In the genomic region with DNA sequence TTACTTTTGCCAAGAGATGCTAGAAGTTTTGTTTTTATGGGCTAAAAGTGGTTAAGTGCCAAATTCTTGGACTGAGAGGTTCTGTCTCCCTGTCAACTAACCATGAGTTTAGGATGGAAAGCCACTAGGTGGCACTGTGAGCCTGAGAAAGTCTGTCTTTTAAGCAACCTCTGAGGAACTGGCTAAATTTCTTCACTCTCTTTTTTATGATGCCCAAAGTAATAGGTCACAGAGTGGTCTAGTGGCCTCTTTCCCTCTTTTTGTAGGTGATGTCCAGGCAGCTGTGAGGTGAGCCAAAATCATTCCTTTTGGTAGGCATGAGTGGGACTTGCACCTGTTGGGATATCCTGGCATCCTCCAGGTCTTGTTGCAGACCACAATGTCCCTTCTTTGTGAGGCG, we compare ENCODE assay signal across 1 cellular context.
A peak's percentile ranks its signal among the peaks of the same experiment; 100 is the strongest.
TF ChIP-seq lines count a peak whose summit lies in the region.

No MANE protein-coding gene starts in this region.

TF ChIP-seq in HepG2, 621 proteins besides CTCF, POLR2A, EP300 and RAD21 (continued from another document):
- 0 out of 2 replicates have a peak, but pooled peaks have one; percentile 37 for TF ChIP-seq TARDBP (CRISPR knock-in tag; IDR thresholded peaks at IDR 0.05)
- TF ChIP-seq STAG1 (CRISPR knock-in tag; IDR thresholded peaks at IDR 0.05) = peak; percentile 84
